16 cellular contexts compared by ENCODE assay signal in the genomic region with DNA sequence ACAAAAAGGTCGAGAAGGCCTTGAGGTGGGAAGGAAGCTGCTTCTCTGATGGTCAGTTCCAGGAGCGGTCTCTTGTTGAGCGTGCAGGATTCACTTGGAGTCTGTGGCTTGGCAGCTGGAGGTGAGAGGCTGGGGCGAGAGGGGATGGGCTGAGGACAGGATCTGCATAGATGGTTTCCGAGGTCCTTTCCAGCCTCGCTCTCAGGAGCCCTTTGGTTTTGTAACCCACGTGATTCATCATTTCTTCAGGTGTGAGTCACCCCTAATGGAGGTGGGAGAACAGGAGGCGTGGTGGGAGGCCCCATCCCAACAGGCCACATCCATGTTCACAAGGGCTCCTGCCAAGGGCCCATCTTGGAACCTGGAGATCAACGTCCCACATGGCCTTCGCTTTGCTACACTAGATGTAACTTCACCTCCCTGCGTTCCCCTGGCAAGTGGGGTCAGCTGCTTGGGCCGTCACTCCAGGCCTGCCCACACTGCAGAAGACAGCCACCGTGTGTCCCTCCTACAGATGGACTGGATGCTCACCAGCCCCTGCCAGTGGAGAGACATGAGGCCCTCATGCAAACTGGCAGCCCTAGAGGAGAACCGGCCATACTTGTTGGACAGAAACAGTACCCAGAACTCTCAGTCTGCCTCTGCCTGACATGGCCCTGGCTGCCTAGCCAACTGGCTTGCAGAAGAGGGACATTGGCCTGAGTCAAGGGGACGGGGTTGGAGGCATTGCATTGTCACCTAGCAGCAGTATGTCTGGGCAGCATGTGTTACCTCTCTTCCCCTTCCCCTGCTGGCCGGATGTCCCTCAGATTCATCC. TPM values are rescaled to one million over a fixed set of nuclear protein-coding genes. Genes with fewer than 3 reads are reported as not detected.
DNase-seq lines count a peak whose midpoint lies in the region; ATAC-seq and TF ChIP-seq lines count a peak whose summit lies in the region.
"Had no signal": no experiment of that assay in that cellular context is flagged by ENCODE, and none has a peak within 500 bp of the region (broad histone marks: within the 10 kb centered on the region; RNA-seq: fewer than 3 reads in every experiment).

No MANE protein-coding gene starts in this region.

- no peaks in the 10 kb centered on the region for H3K36me3 Mint-ChIP-seq in natural killer cell
- no peaks in the 10 kb centered on the region for H3K36me3 Mint-ChIP-seq in natural killer cell treated with Interleukin-12 subunit alpha and Interleukin-12 subunit beta and Interleukin-15 and Interleukin-18, amount 100 ng/mL, for 72 hours
- H3K36me3 Mint-ChIP-seq in T-helper 17 cell (ENCODE audit: low read depth): no peaks in the 10 kb centered on the region
- peaks cover 4% of the 10 kb centered on the region for H3K36me3 Mint-ChIP-seq in glutamatergic neuron (ENCODE audit: unreplicated experiment)
- H3K36me3 Mint-ChIP-seq in type B pancreatic cell: no peaks in the 10 kb centered on the region

- ATAC-seq in natural killer cell (no peak), T-helper 17 cell (no peak), mucosa of descending colon (no peak)
- ATAC-seq in natural killer cell treated with Interleukin-12 subunit alpha and Interleukin-12 subunit beta and Interleukin-15 and Interleukin-18, amount 100 ng/mL, for 72 hours: no peak

- H3K4me1 Mint-ChIP-seq in natural killer cell (peaks cover 5 to 9% of the 10 kb centered on the region in 2 donors), T-helper 17 cell (peaks cover 6% of the 10 kb centered on the region), glutamatergic neuron (ENCODE audit: low read depth, unreplicated experiment) (peaks cover 25% of the 10 kb centered on the region), type B pancreatic cell (ENCODE audit: unreplicated experiment) (peaks cover 31% of the 10 kb centered on the region)
- H3K4me1 Mint-ChIP-seq in natural killer cell treated with Interleukin-12 subunit alpha and Interleukin-12 subunit beta and Interleukin-15 and Interleukin-18, amount 100 ng/mL, for 72 hours (ENCODE audit: low read depth in 2 of 2): peaks cover 3 to 7% of the 10 kb centered on the region in 2 donors

- H3K9me3 Mint-ChIP-seq in natural killer cell: no peaks in the 10 kb centered on the region
- no peaks in the 10 kb centered on the region for H3K9me3 Mint-ChIP-seq in natural killer cell treated with Interleukin-12 subunit alpha and Interleukin-12 subunit beta and Interleukin-15 and Interleukin-18, amount 100 ng/mL, for 72 hours
- peaks cover 8% of the 10 kb centered on the region for H3K9me3 Mint-ChIP-seq in glutamatergic neuron (ENCODE audit: unreplicated experiment)
- no peaks in the 10 kb centered on the region for H3K9me3 Mint-ChIP-seq in type B pancreatic cell
- H3K9me3 Mint-ChIP-seq: activated T-helper 2 cell treated with anti-CD3 and anti-CD28 coated beads, Interferon-gamma antibody, Interleukin-2, Interleukin-4, amounts not matched to agents 10 μg/mL and 5 μg/mL and 100 μg/mL, durations not matched to agents 14 hours and 24 hours and 36 hours had no signal

- H3K4me3 Mint-ChIP-seq in natural killer cell: peak overlapping the region; percentile 52
- H3K4me3 Mint-ChIP-seq in natural killer cell treated with Interleukin-12 subunit alpha and Interleukin-12 subunit beta and Interleukin-15 and Interleukin-18, amount 100 ng/mL, for 72 hours: no peak overlapping the region
- H3K4me3 Mint-ChIP-seq in T-helper 17 cell: peak overlapping the region; percentile 61
- H3K4me3 Mint-ChIP-seq in glutamatergic neuron (ENCODE audit: unreplicated experiment): peak overlapping the region; percentile 68
- H3K4me3 Mint-ChIP-seq in type B pancreatic cell: peak overlapping the region; percentile 82

- no peaks in the 10 kb centered on the region for H3K9me3 ChIP-seq in T-helper 17 cell (ENCODE audit: control insufficient read depth, low read length, poor library complexity, severe bottlenecking)
- H3K9me3 ChIP-seq in mucosa of descending colon: no peaks in the 10 kb centered on the region
- H3K9me3 ChIP-seq: ascending aorta had no signal

- peaks cover 40 to 70% of the 10 kb centered on the region in 2 donors for H3K27me3 Mint-ChIP-seq in natural killer cell (ENCODE audit: low read depth in 2 of 2)
- H3K27me3 Mint-ChIP-seq in natural killer cell treated with Interleukin-12 subunit alpha and Interleukin-12 subunit beta and Interleukin-15 and Interleukin-18, amount 100 ng/mL, for 72 hours: peaks cover 45 to 59% of the 10 kb centered on the region in 2 donors
- H3K27me3 Mint-ChIP-seq in T-helper 17 cell: peaks cover 59% of the 10 kb centered on the region
- peaks cover 9% of the 10 kb centered on the region for H3K27me3 Mint-ChIP-seq in glutamatergic neuron (ENCODE audit: unreplicated experiment)
- peaks cover 76% of the 10 kb centered on the region for H3K27me3 Mint-ChIP-seq in type B pancreatic cell

- TF ChIP-seq CTCF in natural killer cell (IDR thresholded peaks at IDR 0.05) (no peak), glutamatergic neuron (IDR thresholded peaks at IDR 0.05; ENCODE audit: partially characterized antibody, unreplicated experiment) (no peak), type B pancreatic cell (conservative IDR thresholded peaks at IDR 0.05) (no peak), mucosa of descending colon (IDR thresholded peaks at IDR 0.05) (no peak)

- H3K27ac Mint-ChIP-seq in natural killer cell (no peak overlapping the region), T-helper 17 cell (no peak overlapping the region), glutamatergic neuron (ENCODE audit: unreplicated experiment) (no peak overlapping the region), type B pancreatic cell (no peak overlapping the region)
- H3K27ac Mint-ChIP-seq in natural killer cell treated with Interleukin-12 subunit alpha and Interleukin-12 subunit beta and Interleukin-15 and Interleukin-18, amount 100 ng/mL, for 72 hours: no peak overlapping the region
- H3K27ac Mint-ChIP-seq: activated T-helper 2 cell treated with anti-CD3 and anti-CD28 coated beads, Interferon-gamma antibody, Interleukin-2, Interleukin-4, amounts not matched to agents 10 μg/mL and 5 μg/mL and 100 μg/mL, durations not matched to agents 14 hours and 24 hours and 36 hours had no signal

- peaks cover 7% of the 10 kb centered on the region for H3K4me1 ChIP-seq in mucosa of descending colon (ENCODE audit: low read depth)
- H3K4me1 ChIP-seq: ascending aorta had no signal

- intact Hi-C loops in natural killer cell (cut with micrococcal nuclease) (no loop called here), mucosa of descending colon (cut with DNase I, micrococcal nuclease) (no loop called here)

- H3K36me3 ChIP-seq in mucosa of descending colon (ENCODE audit: low read depth): no peaks in the 10 kb centered on the region
- H3K36me3 ChIP-seq: ascending aorta had no signal

- DNase-seq in natural killer cell (no peak), T-helper 17 cell (no peak), glutamatergic neuron (no peak), type B pancreatic cell (ENCODE audit: extremely low spot score, unreplicated experiment) (no peak), GM03348 (ENCODE audit: low spot score) (no peak), mucosa of descending colon (no peak), SHP77 (lab: John Stamatoyannopoulos, UW) (no peak)
- no peak for DNase-seq in natural killer cell treated with Interleukin-12 subunit alpha and Interleukin-12 subunit beta and Interleukin-15 and Interleukin-18, amount 100 ng/mL, for 72 hours (ENCODE audit: low spot score)
- DNase-seq: activated CD4-positive, alpha-beta T cell treated with anti-CD3 and anti-CD28 coated beads, Interleukin-2, amount 50 U/mL, for 1 hour; GOT3; hippocampal formation; NCI-H345; SHP77 treated with DMSO at 0.1 percent for 48 hours; T1000 had no signal

- H3K4me3 ChIP-seq in mucosa of descending colon: no peak overlapping the region
- H3K4me3 ChIP-seq: ascending aorta had no signal

RNA-seq across cellular contexts. Expression of gene PCSK6, which starts 1.6 kb away (rescaled TPM):
- total RNA-seq in natural killer cell (1 to 10 TPM; 1.5 to 2.4 (median 2.4) TPM), T-helper 17 cell (10 to 100 TPM in 1 of 2 donors, 1 to 10 TPM in 1; 1.9 to 27.8 TPM), glutamatergic neuron (ENCODE audit: unreplicated experiment) (3.8 TPM), type B pancreatic cell (ENCODE audit: low replicate concordance) (5.4 and 6.5 TPM in 2 replicates), mucosa of descending colon (10 to 100 TPM; 21.3 to 58.4 (median 30.3) TPM)
- total RNA-seq in natural killer cell treated with Interleukin-12 subunit alpha and Interleukin-12 subunit beta and Interleukin-15 and Interleukin-18, amount 100 ng/mL, for 72 hours: under 1 TPM in 1 of 2 donors, not detected in 1; 0.95 TPM
